Comparison of ENCODE assay signal across 8 cellular contexts in genomic region chr13:48233097-48233885, GRCh38. TPM values are rescaled to one million over a fixed set of nuclear protein-coding genes. Genes with fewer than 3 reads are reported as not detected.
DNase-seq lines count a peak whose midpoint lies in the region; ATAC-seq lines count a peak whose summit lies in the region.

TSS of gene ITM2B (plus strand) at chr13:48233206. CDS start at chr13:48233361, 155 bp downstream.

- ATAC-seq in HG02798 (IDR thresholded peaks at IDR 0.05; ENCODE audit: poor library complexity, unreplicated experiment), result peak; percentile 70

- peak; percentile 35 for DNase-seq in NCI-H1694 treated with DMSO at 0.1 percent for 48 hours (lab: John Stamatoyannopoulos, UW)
- no peak for DNase-seq in NCI-H1694 (lab: John Stamatoyannopoulos, UW)
- peak; percentile 62 for DNase-seq in NCI-H2171 (lab: John Stamatoyannopoulos, UW)
- peak; percentile 21 for DNase-seq in activated CD4-positive, CD25-positive, alpha-beta regulatory T cell treated with anti-CD3 and anti-CD28 coated beads, Interleukin-2, amount 50 U/mL, for 16 hours (ENCODE audit: low read depth, low spot score)
- DNase-seq in cerebellum (ENCODE audit: low spot score), result peak; percentile 91
- peak; percentile 37 for DNase-seq in kidney glomerular epithelial cell (lab: John Stamatoyannopoulos, UW)
- DNase-seq in stimulated activated CD4-positive, alpha-beta T cell treated with anti-CD3 and anti-CD28 coated beads, Interleukin-1b, Interleukin-23, amount 100 ng/mL, for 24 hours (ENCODE audit: low read depth in 4 of 4, low spot score in 1 of 4), result peak; percentile 30 to 55 (median 38)

RNA-seq across cellular contexts. Expression of gene ITM2B, which starts in this region (rescaled TPM):
- 117 TPM for total RNA-seq in cerebellum
